In the genomic region with DNA sequence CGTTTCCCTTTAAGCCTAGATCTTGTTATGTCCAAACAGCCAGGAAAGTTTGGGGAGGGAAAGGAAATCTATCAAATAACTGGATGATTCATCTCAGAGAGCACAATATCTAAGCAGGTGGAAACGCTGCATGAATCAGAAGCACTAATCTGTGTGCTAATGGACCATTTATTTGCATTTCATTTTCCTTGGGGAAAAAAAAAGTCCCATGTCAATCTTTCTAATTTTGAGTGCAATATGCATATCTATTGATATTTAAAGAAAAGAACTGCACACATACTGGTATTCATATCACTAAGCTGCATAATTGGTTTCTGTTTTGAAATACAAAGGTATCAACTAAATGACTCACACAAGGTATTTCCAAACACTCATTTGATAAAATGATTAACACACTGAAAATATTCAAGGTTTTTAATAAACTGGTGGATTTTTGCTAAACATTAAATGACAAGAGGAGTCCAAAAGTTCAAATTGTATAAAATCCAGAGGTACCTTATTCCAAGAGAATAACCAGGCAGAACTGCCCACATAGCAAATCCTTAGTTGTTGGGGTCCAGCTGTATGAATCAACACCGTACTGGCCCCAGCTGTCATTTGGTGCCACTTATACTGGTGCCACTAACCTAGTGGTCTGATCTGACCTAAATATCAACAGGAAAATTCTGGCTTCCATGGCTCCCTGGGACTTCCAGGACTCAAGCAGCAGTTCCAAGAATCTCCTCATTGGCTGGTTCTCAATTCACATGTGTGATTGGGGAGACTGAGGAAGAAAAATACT, we compare ENCODE assay signal across 16 cellular contexts.
DNase-seq lines count a peak whose midpoint lies in the region; ATAC-seq, FAIRE-seq and TF ChIP-seq lines count a peak whose summit lies in the region.
"Had no signal": no experiment of that assay in that cellular context is flagged by ENCODE, and none has a peak within 500 bp of the region (broad histone marks: within the 10 kb centered on the region; RNA-seq: fewer than 3 reads in every experiment).

No MANE protein-coding gene starts in this region.

- FAIRE-seq in islet of Langerhans (lab: Jason Lieb, UNC) = peak; percentile 94
- FAIRE-seq: GM12892, urothelium cell line had no signal

- H3K36me3 Mint-ChIP-seq in activated CD8-positive, alpha-beta T cell treated with anti-CD3 and anti-CD28 coated beads for 36 hours (ENCODE audit: low read depth) = peaks cover 3% of the 10 kb centered on the region
- H3K36me3 Mint-ChIP-seq in activated CD8-positive, alpha-beta T cell treated with anti-CD3 and anti-CD28 coated beads, Interleukin-2, amount 10 ng/mL, durations not matched to agents 7 days and 5 days (ENCODE audit: low read depth) = peaks cover 15% of the 10 kb centered on the region

- POLR2A ChIA-PET in activated CD8-positive, alpha-beta T cell treated with anti-CD3 and anti-CD28 coated beads for 36 hours (lab: Charles Lee) = interaction anchor here (1.0 kb wide), 1 partner anchor 52 kb away, joined by 3 read pairs; no protein-coding TSS in a partner anchor
- POLR2A ChIA-PET in activated CD8-positive, alpha-beta T cell treated with anti-CD3 and anti-CD28 coated beads, Interleukin-2, amount 10 ng/mL, durations not matched to agents 7 days and 5 days (lab: Charles Lee) = no interaction called here

- peak; percentile 85 for ATAC-seq in activated CD8-positive, alpha-beta T cell treated with anti-CD3 and anti-CD28 coated beads for 36 hours
- no peak for ATAC-seq in activated CD8-positive, alpha-beta T cell treated with anti-CD3 and anti-CD28 coated beads, Interleukin-2, amount 10 ng/mL, durations not matched to agents 7 days and 5 days
- ATAC-seq in GM18870 (IDR thresholded peaks at IDR 0.05; ENCODE audit: unreplicated experiment) = peak; percentile 67

- H3K4me1 Mint-ChIP-seq in activated CD8-positive, alpha-beta T cell treated with anti-CD3 and anti-CD28 coated beads for 36 hours (ENCODE audit: low read depth) = peaks cover 25% of the 10 kb centered on the region
- peaks cover 7% of the 10 kb centered on the region for H3K4me1 Mint-ChIP-seq in activated CD8-positive, alpha-beta T cell treated with anti-CD3 and anti-CD28 coated beads, Interleukin-2, amount 10 ng/mL, durations not matched to agents 7 days and 5 days (ENCODE audit: low read depth)
- H3K4me1 Mint-ChIP-seq: central memory CD8-positive, alpha-beta T cell had no signal

- H3K9me3 Mint-ChIP-seq in activated CD8-positive, alpha-beta T cell treated with anti-CD3 and anti-CD28 coated beads for 36 hours = peaks cover 14% of the 10 kb centered on the region
- H3K9me3 Mint-ChIP-seq in activated CD8-positive, alpha-beta T cell treated with anti-CD3 and anti-CD28 coated beads, Interleukin-2, amount 10 ng/mL, durations not matched to agents 7 days and 5 days (ENCODE audit: insufficient read depth) = peaks cover 22% of the 10 kb centered on the region

- peak overlapping the region; percentile 48 for H3K27ac Mint-ChIP-seq in activated CD8-positive, alpha-beta T cell treated with anti-CD3 and anti-CD28 coated beads for 36 hours
- no peak overlapping the region for H3K27ac Mint-ChIP-seq in activated CD8-positive, alpha-beta T cell treated with anti-CD3 and anti-CD28 coated beads, Interleukin-2, amount 10 ng/mL, durations not matched to agents 7 days and 5 days
- H3K27ac Mint-ChIP-seq: CD4-positive, alpha-beta T cell; stimulated activated naive CD8-positive, alpha-beta T cell treated with anti-CD3 and anti-CD28 coated beads, Interleukin-15, Interleukin-2, amounts not matched to agents 100 ng/mL and 50 ng/mL, for 24 hours had no signal

- DNase-seq in activated CD8-positive, alpha-beta T cell treated with anti-CD3 and anti-CD28 coated beads for 36 hours = no peak
- no peak for DNase-seq in activated CD8-positive, alpha-beta T cell treated with anti-CD3 and anti-CD28 coated beads, Interleukin-2, amount 10 ng/mL, durations not matched to agents 7 days and 5 days
- peak; percentile 8 for DNase-seq in NCI-H774 (lab: John Stamatoyannopoulos, UW)
- no peak for DNase-seq in cerebellar nuclear complex (lab: John Stamatoyannopoulos, UW)
- no peak for DNase-seq in DMS79 (lab: John Stamatoyannopoulos, UW)
- no peak for DNase-seq in cortex of kidney (lab: John Stamatoyannopoulos, UW)
- DNase-seq: CD4-positive, alpha-beta T cell; foreskin fibroblast; NCI-H1694 treated with DMSO at 0.1 percent for 48 hours; NCI-H524 had no signal

- TF ChIP-seq CTCF in activated CD8-positive, alpha-beta T cell treated with anti-CD3 and anti-CD28 coated beads for 36 hours (IDR thresholded peaks at IDR 0.05) = no peak

- intact Hi-C loops in activated CD8-positive, alpha-beta T cell treated with anti-CD3 and anti-CD28 coated beads for 36 hours (cut with micrococcal nuclease) = loop anchor here (5.0 kb wide), 1 partner anchor 52 kb away; no protein-coding TSS in a partner anchor

- H3K4me3 Mint-ChIP-seq in activated CD8-positive, alpha-beta T cell treated with anti-CD3 and anti-CD28 coated beads for 36 hours = no peak overlapping the region
- H3K4me3 Mint-ChIP-seq in activated CD8-positive, alpha-beta T cell treated with anti-CD3 and anti-CD28 coated beads, Interleukin-2, amount 10 ng/mL, durations not matched to agents 7 days and 5 days = no peak overlapping the region
- H3K4me3 Mint-ChIP-seq: CD4-positive, alpha-beta T cell; central memory CD8-positive, alpha-beta T cell; stimulated activated naive CD8-positive, alpha-beta T cell treated with anti-CD3 and anti-CD28 coated beads, Interleukin-15, Interleukin-2, amounts not matched to agents 100 ng/mL and 50 ng/mL, for 24 hours had no signal

- CTCF ChIA-PET in activated CD8-positive, alpha-beta T cell treated with anti-CD3 and anti-CD28 coated beads for 36 hours (lab: Charles Lee) = interaction anchor here (0.8 to 1.0 kb wide), 2 partner anchors 14 to 51 kb away, joined by 3 read pairs; no protein-coding TSS in a partner anchor
- CTCF ChIA-PET in activated CD8-positive, alpha-beta T cell treated with anti-CD3 and anti-CD28 coated beads, Interleukin-2, amount 10 ng/mL, durations not matched to agents 7 days and 5 days (lab: Charles Lee) = interaction anchor here (0.8 to 1.3 kb wide), 2 partner anchors 43 to 61 kb away, joined by 3 read pairs; no protein-coding TSS in a partner anchor

- H3K27me3 Mint-ChIP-seq in activated CD8-positive, alpha-beta T cell treated with anti-CD3 and anti-CD28 coated beads for 36 hours = no peaks in the 10 kb centered on the region
- H3K27me3 Mint-ChIP-seq in activated CD8-positive, alpha-beta T cell treated with anti-CD3 and anti-CD28 coated beads, Interleukin-2, amount 10 ng/mL, durations not matched to agents 7 days and 5 days (ENCODE audit: low read depth) = no peaks in the 10 kb centered on the region
- H3K27me3 Mint-ChIP-seq: CD4-positive, alpha-beta T cell; central memory CD8-positive, alpha-beta T cell; stimulated activated naive CD8-positive, alpha-beta T cell treated with anti-CD3 and anti-CD28 coated beads, Interleukin-15, Interleukin-2, amounts not matched to agents 100 ng/mL and 50 ng/mL, for 24 hours had no signal
